In the genomic region with DNA sequence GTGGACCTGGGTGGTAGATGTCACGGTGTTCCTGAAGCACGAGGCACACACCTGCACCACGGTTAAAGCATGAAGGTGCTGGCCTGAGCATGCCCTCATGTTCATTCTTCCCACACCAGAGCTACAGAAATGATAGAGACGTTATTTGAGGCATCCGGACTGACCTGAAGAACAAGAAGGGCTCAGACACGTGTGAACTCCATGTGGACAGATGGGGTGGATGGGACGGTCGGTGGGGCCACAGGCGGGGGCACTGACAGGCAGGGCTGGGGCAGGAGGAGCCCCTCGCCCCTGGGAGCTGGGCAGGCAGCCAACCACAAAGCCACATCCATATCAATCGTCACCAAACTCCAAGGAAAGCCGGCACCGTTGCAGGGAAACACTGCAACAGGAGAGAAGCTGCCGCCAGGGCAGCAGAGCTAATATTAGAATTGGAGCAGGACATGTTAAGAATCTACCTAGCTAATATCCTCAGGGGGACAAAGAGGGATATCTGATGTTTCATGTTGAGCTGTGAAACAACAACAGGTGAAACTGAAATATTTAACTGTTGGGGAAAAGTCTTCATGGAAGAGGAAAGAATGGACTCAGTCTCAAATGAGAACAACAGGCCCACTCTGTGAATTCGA, we compare ENCODE assay signal across 28 cellular contexts.
"Had no signal": no experiment of that assay in that cellular context is flagged by ENCODE, and none has a peak within 500 bp of the region (broad histone marks: within the 10 kb centered on the region; RNA-seq: fewer than 3 reads in every experiment).

No MANE protein-coding gene starts in this region.

- H3K9me3 Mint-ChIP-seq: effector memory CD8-positive, alpha-beta T cell; natural killer cell treated with Interleukin-12 subunit alpha and Interleukin-12 subunit beta and Interleukin-15 and Interleukin-18, amount 100 ng/mL, for 72 hours had no signal

- H3K27me3 Mint-ChIP-seq: stimulated activated naive CD8-positive, alpha-beta T cell treated with anti-CD3 and anti-CD28 coated beads, Interleukin-15, amount 100 ng/mL, for 72 hours had no signal

- H3K9me3 ChIP-seq: heart left ventricle, mucosa of descending colon, prostate gland, right atrium auricular region, suprapubic skin, transverse colon had no signal

- H3K27me3 ChIP-seq: hepatocyte, right atrium auricular region had no signal

- H3K27ac ChIP-seq: heart left ventricle, hepatocyte, left lung, prostate gland, right atrium auricular region, suprapubic skin, transverse colon had no signal

- ATAC-seq: effector memory CD8-positive, alpha-beta T cell; heart left ventricle; left cardiac atrium; left lung; mucosa of descending colon; sciatic nerve; stimulated activated naive CD8-positive, alpha-beta T cell treated with anti-CD3 and anti-CD28 coated beads, Interleukin-15, amount 100 ng/mL, for 72 hours had no signal

- DNase-seq: cortex of kidney; effector memory CD8-positive, alpha-beta T cell; erythroblast; heart left ventricle; left cardiac atrium; left lung; mesenchymal stem cell; mucosa of descending colon; naive B cell; stimulated activated CD4-positive, alpha-beta T cell treated with anti-CD3 and anti-CD28 coated beads, Interleukin-12 subunit alpha, Interleukin-12 subunit beta, amount 100 ng/mL, for 4 hours; stimulated activated CD4-positive, alpha-beta T cell treated with anti-CD3 and anti-CD28 coated beads, Interleukin-1b, Interleukin-23, amount 100 ng/mL, for 48 hours; stimulated activated CD4-positive, alpha-beta T cell treated with anti-CD3 and anti-CD28 coated beads, Interleukin-4, amount 100 ng/mL, for 1 hour; stimulated activated CD8-positive, alpha-beta memory T cell treated with anti-CD3 and anti-CD28 coated beads, Interleukin-4, amount 100 ng/mL, for 48 hours; stimulated activated naive CD4-positive, alpha-beta T cell; stimulated activated naive CD8-positive, alpha-beta T cell treated with anti-CD3 and anti-CD28 coated beads, Interleukin-15, amount 100 ng/mL, for 72 hours; transverse colon had no signal

- H2AFZ ChIP-seq: hepatocyte had no signal

- H3K4me3 Mint-ChIP-seq: effector memory CD8-positive, alpha-beta T cell; mesothelial cell of epicardium; naive B cell; natural killer cell treated with Interleukin-12 subunit alpha and Interleukin-12 subunit beta and Interleukin-15 and Interleukin-18, amount 100 ng/mL, for 72 hours; neural crest cell; stimulated activated naive CD8-positive, alpha-beta T cell treated with anti-CD3 and anti-CD28 coated beads, Interleukin-15, amount 100 ng/mL, for 72 hours had no signal

- H3K4me1 ChIP-seq: heart left ventricle, left lung, prostate gland, right atrium auricular region, suprapubic skin, transverse colon had no signal

- H3K4me3 ChIP-seq: heart left ventricle, hepatocyte, left lung, mucosa of descending colon, prostate gland, right atrium auricular region, smooth muscle cell, suprapubic skin, transverse colon had no signal

- FAIRE-seq: endometrium, frontal cortex, islet of Langerhans had no signal

- H3K27ac Mint-ChIP-seq: effector memory CD8-positive, alpha-beta T cell; mesothelial cell of epicardium; natural killer cell treated with Interleukin-12 subunit alpha and Interleukin-12 subunit beta and Interleukin-15 and Interleukin-18, amount 100 ng/mL, for 72 hours; stimulated activated naive CD8-positive, alpha-beta T cell treated with anti-CD3 and anti-CD28 coated beads, Interleukin-15, amount 100 ng/mL, for 72 hours had no signal

- H3K36me3 Mint-ChIP-seq: mesothelial cell of epicardium; natural killer cell treated with Interleukin-12 subunit alpha and Interleukin-12 subunit beta and Interleukin-15 and Interleukin-18, amount 100 ng/mL, for 72 hours had no signal

- H3K36me3 ChIP-seq: heart left ventricle, left lung, prostate gland, right atrium auricular region, suprapubic skin, transverse colon had no signal

- H3K4me1 Mint-ChIP-seq: neural crest cell; stimulated activated naive CD8-positive, alpha-beta T cell treated with anti-CD3 and anti-CD28 coated beads, Interleukin-15, amount 100 ng/mL, for 72 hours had no signal

- H3K4me2 ChIP-seq: hepatocyte, smooth muscle cell had no signal

- H3K79me2 ChIP-seq: hepatocyte had no signal
